Comparison of ENCODE assay signal across 9 cellular contexts in genomic region chr1:211648980-211649934, GRCh38. TPM values are rescaled to one million over a fixed set of nuclear protein-coding genes. Genes with fewer than 3 reads are reported as not detected.
DNase-seq lines count a peak whose midpoint lies in the region; ATAC-seq, FAIRE-seq and TF ChIP-seq lines count a peak whose summit lies in the region.
"Had no signal": no experiment of that assay in that cellular context is flagged by ENCODE, and none has a peak within 500 bp of the region (broad histone marks: within the 10 kb centered on the region; RNA-seq: fewer than 3 reads in every experiment).

No MANE protein-coding gene starts in this region.

- H3K27ac ChIP-seq in CD4-positive, CD25-positive, alpha-beta regulatory T cell (ENCODE audit: insufficient read depth, low read length, poor library complexity, severe bottlenecking): no peak overlapping the region

- H3K4me3 Mint-ChIP-seq in CD4-positive, CD25-positive, alpha-beta regulatory T cell: no peak overlapping the region
- H3K4me3 Mint-ChIP-seq: brain had no signal

- peaks cover 0 to 2% (median 0%) of the 10 kb centered on the region in 7 donors for H3K9me3 Mint-ChIP-seq in CD4-positive, CD25-positive, alpha-beta regulatory T cell
- H3K9me3 Mint-ChIP-seq: brain had no signal

- H3K27me3 ChIP-seq in CD4-positive, CD25-positive, alpha-beta regulatory T cell (ENCODE audit: control insufficient read depth, insufficient read depth, low read length): no peaks in the 10 kb centered on the region

- peak in 2 of 3 donors; percentile 6 to 57 for DNase-seq in CD4-positive, CD25-positive, alpha-beta regulatory T cell
- peak; percentile 53 for DNase-seq in GM20000 (ENCODE audit: low spot score)
- DNase-seq in SW480 (ENCODE audit: low spot score): peak; percentile 15
- DNase-seq in left cardiac atrium: peak; percentile 60
- DNase-seq in GM12892 (ENCODE audit: insufficient read length): no peak
- no peak for DNase-seq in NCI-H510A (lab: John Stamatoyannopoulos, UW)
- DNase-seq in NCI-H2107 (lab: John Stamatoyannopoulos, UW): no peak

- intact Hi-C loops in left cardiac atrium (cut with DNase I): loop anchor here in 1 of 2 donors (2.0 kb wide), 1 partner anchor 72 kb away; no protein-coding TSS in a partner anchor

- H3K36me3 Mint-ChIP-seq in CD4-positive, CD25-positive, alpha-beta regulatory T cell: no peaks in the 10 kb centered on the region
- H3K36me3 Mint-ChIP-seq: brain had no signal

- TF ChIP-seq CTCF in GM20000 (IDR thresholded peaks at IDR 0.05; ENCODE audit: extremely low read depth, missing control alignments): peak; percentile 55

- FAIRE-seq in GM12892 (lab: Jason Lieb, UNC): no peak

- no peak for TF ChIP-seq POLR2A in GM12892 (IDR thresholded peaks at IDR 0.05; ENCODE audit: low read depth, low read length)

- H3K27ac Mint-ChIP-seq in CD4-positive, CD25-positive, alpha-beta regulatory T cell: no peak overlapping the region

- H3K9me3 ChIP-seq in CD4-positive, CD25-positive, alpha-beta regulatory T cell (ENCODE audit: control insufficient read depth in 2 of 2, low read length in 2 of 2): no peaks in the 10 kb centered on the region

- H3K4me1 Mint-ChIP-seq in CD4-positive, CD25-positive, alpha-beta regulatory T cell: peaks cover 0 to 5% (median 0%) of the 10 kb centered on the region in 4 donors

- ATAC-seq in CD4-positive, CD25-positive, alpha-beta regulatory T cell (ENCODE audit: low read depth in 2 of 2): peak in 1 of 2 donors; percentile 43
- ATAC-seq in left cardiac atrium (peak in 1 of 2 donors; percentile 63), GM21526 (IDR thresholded peaks at IDR 0.05; ENCODE audit: low FRiP score, unreplicated experiment) (no peak)

- H3K4me3 ChIP-seq in CD4-positive, CD25-positive, alpha-beta regulatory T cell (ENCODE audit: low read depth, low read length): no peak overlapping the region

- H3K36me3 ChIP-seq in CD4-positive, CD25-positive, alpha-beta regulatory T cell (ENCODE audit: control insufficient read depth, insufficient read depth, low read length): no peaks in the 10 kb centered on the region

- H3K4me1 ChIP-seq in CD4-positive, CD25-positive, alpha-beta regulatory T cell (ENCODE audit: control insufficient read depth, insufficient read depth, low read length, poor library complexity, severe bottlenecking): no peaks in the 10 kb centered on the region

- peaks cover 10% of the 10 kb centered on the region for H3K27me3 Mint-ChIP-seq in CD4-positive, CD25-positive, alpha-beta regulatory T cell

RNA-seq across cellular contexts. Expression of gene NEK2, which starts 26.2 kb away (rescaled TPM):
- total RNA-seq in CD4-positive, CD25-positive, alpha-beta regulatory T cell: 0.81 TPM
- polyA plus RNA-seq in CD4-positive, CD25-positive, alpha-beta regulatory T cell: 1 to 10 TPM in 3 of 4 donors, under 1 TPM in 1; 0.98 to 1.5 (median 1.5) TPM
- under 1 TPM; 0.18 to 0.68 TPM for total RNA-seq in left cardiac atrium
- polyA plus RNA-seq in GM12892 (2012; ENCODE audit: missing spikeins): 14.3 TPM

Comparison
In these comparisons a context has a peak if more than half of its experiments do, and no peak if none do; other contexts are left out.
1. DNase-seq: peak in CD4-positive, CD25-positive, alpha-beta regulatory T cell (2 of 3), GM20000 (single experiment), SW480 (single experiment) and left cardiac atrium (single experiment); none in GM12892 (single experiment), NCI-H510A (single experiment) and NCI-H2107 (single experiment).